In genomic region chr13:108974686-108975085, GRCh38 we compare ENCODE assay signal across 23 cellular contexts.
"Had no signal": no experiment of that assay in that cellular context is flagged by ENCODE, and none has a peak within 500 bp of the region (broad histone marks: within the 10 kb centered on the region; RNA-seq: fewer than 3 reads in every experiment).

No MANE protein-coding gene starts in this region.

- H3K4me3 ChIP-seq: coronary artery, lung, psoas muscle, right lobe of liver, suprapubic skin, thyroid gland had no signal

- H3K9me3 Mint-ChIP-seq: naive B cell; stimulated activated effector memory CD8-positive, alpha-beta T cell treated with anti-CD3 and anti-CD28 coated beads, Interleukin-12 subunit alpha, Interleukin-12 subunit beta, amount 100 ng/mL, for 72 hours; type B pancreatic cell had no signal

- H3K36me3 Mint-ChIP-seq: naive B cell; stimulated activated effector memory CD8-positive, alpha-beta T cell treated with anti-CD3 and anti-CD28 coated beads, Interleukin-12 subunit alpha, Interleukin-12 subunit beta, amount 100 ng/mL, for 72 hours; type B pancreatic cell had no signal

- H3K36me3 ChIP-seq: right lobe of liver, suprapubic skin, thyroid gland had no signal

- H3K4me3 Mint-ChIP-seq: endodermal cell; naive B cell; nephron; stimulated activated effector memory CD8-positive, alpha-beta T cell treated with anti-CD3 and anti-CD28 coated beads, Interleukin-12 subunit alpha, Interleukin-12 subunit beta, amount 100 ng/mL, for 72 hours; type B pancreatic cell had no signal

- DNase-seq: effector CD4-positive, alpha-beta T cell; endodermal cell; foreskin fibroblast; head of caudate nucleus; hippocampal formation; left colon; left ventricle myocardium superior; mesendoderm; naive B cell; occipital lobe; psoas muscle; retina; right lobe of liver; stimulated activated CD4-positive, alpha-beta T cell treated with anti-CD3 and anti-CD28 coated beads, Interleukin-4, amount 100 ng/mL, for 1 hour; stimulated activated CD8-positive, alpha-beta memory T cell treated with anti-CD3 and anti-CD28 coated beads, Interleukin-4, amount 100 ng/mL, for 48 hours; stimulated activated naive CD8-positive, alpha-beta T cell treated with anti-CD3 and anti-CD28 coated beads, Interleukin-15, Interleukin-2, amounts not matched to agents 100 U/mL and 50 U/mL, for 24 hours; thyroid gland had no signal

- H3K4me1 Mint-ChIP-seq: endodermal cell; naive B cell; nephron; stimulated activated effector memory CD8-positive, alpha-beta T cell treated with anti-CD3 and anti-CD28 coated beads, Interleukin-12 subunit alpha, Interleukin-12 subunit beta, amount 100 ng/mL, for 72 hours had no signal

- H3K27me3 Mint-ChIP-seq: type B pancreatic cell had no signal

- H3K27ac Mint-ChIP-seq: endodermal cell; naive B cell; nephron; stimulated activated effector memory CD8-positive, alpha-beta T cell treated with anti-CD3 and anti-CD28 coated beads, Interleukin-12 subunit alpha, Interleukin-12 subunit beta, amount 100 ng/mL, for 72 hours; type B pancreatic cell had no signal

- H3K27me3 ChIP-seq: right lobe of liver, suprapubic skin, thyroid gland had no signal

- H3K4me1 ChIP-seq: psoas muscle, suprapubic skin, thyroid gland had no signal

- H3K27ac ChIP-seq: coronary artery, psoas muscle, right lobe of liver, suprapubic skin, thyroid gland had no signal

- H3K9me3 ChIP-seq: psoas muscle, right lobe of liver, suprapubic skin, thyroid gland had no signal

- ATAC-seq: left colon; left ventricle myocardium superior; psoas muscle; right lobe of liver; stimulated activated effector memory CD8-positive, alpha-beta T cell treated with anti-CD3 and anti-CD28 coated beads, Interleukin-12 subunit alpha, Interleukin-12 subunit beta, amount 100 ng/mL, for 72 hours; stimulated activated naive CD8-positive, alpha-beta T cell treated with anti-CD3 and anti-CD28 coated beads, Interleukin-15, Interleukin-2, amounts not matched to agents 100 U/mL and 50 U/mL, for 24 hours had no signal
